Comparison of ENCODE assay signal across 1 cellular context in genomic region chr5:96855041-96855872, GRCh38.
TF ChIP-seq lines count a peak whose summit lies in the region.

No MANE protein-coding gene starts in this region.

TF ChIP-seq in K562, 482 proteins besides CTCF, POLR2A, EP300 and RAD21 (continued from another document):
- no peak for TF ChIP-seq CTCFL (IDR thresholded peaks at IDR 0.05; ENCODE audit: borderline replicate concordance, insufficient read depth, low read depth, low read length, poor library complexity, severe bottlenecking)
- 0 out of 2 replicates have a peak, but pooled peaks have one; percentile 22 for TF ChIP-seq MYBL2 (IDR thresholded peaks at IDR 0.05; ENCODE audit: low read depth)
- TF ChIP-seq MYBL2 (CRISPR knock-in tag; IDR thresholded peaks at IDR 0.05; ENCODE audit: borderline replicate concordance), result no peak
- no peak for TF ChIP-seq MYC (IDR thresholded peaks at IDR 0.05; ENCODE audit: low read depth, low read length)
- TF ChIP-seq MYC (CRISPR knock-in tag; IDR thresholded peaks at IDR 0.05; ENCODE audit: borderline replicate concordance, low read depth), result no peak
- no peak for TF ChIP-seq WHSC1 (IDR thresholded peaks at IDR 0.05; ENCODE audit: low read length)
- TF ChIP-seq PRPF4 (IDR thresholded peaks at IDR 0.05; ENCODE audit: insufficient read depth, low read depth, low read length, poor library complexity, severe bottlenecking), result no peak
- TF ChIP-seq NFIC (IDR thresholded peaks at IDR 0.05), result no peak
- no peak for TF ChIP-seq FOXA3 (CRISPR knock-in tag; conservative IDR thresholded peaks at IDR 0.05 in 1 of 2, IDR thresholded peaks at IDR 0.05 in 1 of 2)
- no peak for TF ChIP-seq ZKSCAN3 (CRISPR knock-in tag; IDR thresholded peaks at IDR 0.05)
- peak; percentile 89 for TF ChIP-seq ZSCAN32 (CRISPR knock-in tag; IDR thresholded peaks at IDR 0.05)
- TF ChIP-seq CREBBP (IDR thresholded peaks at IDR 0.05; ENCODE audit: low read depth, low read length), result no peak
- TF ChIP-seq GTF2E2 (tag; IDR thresholded peaks at IDR 0.05), result 0 out of 2 replicates have a peak, but pooled peaks have one; percentile 39
